Comparison of ENCODE assay signal across 8 cellular contexts in the genomic region with DNA sequence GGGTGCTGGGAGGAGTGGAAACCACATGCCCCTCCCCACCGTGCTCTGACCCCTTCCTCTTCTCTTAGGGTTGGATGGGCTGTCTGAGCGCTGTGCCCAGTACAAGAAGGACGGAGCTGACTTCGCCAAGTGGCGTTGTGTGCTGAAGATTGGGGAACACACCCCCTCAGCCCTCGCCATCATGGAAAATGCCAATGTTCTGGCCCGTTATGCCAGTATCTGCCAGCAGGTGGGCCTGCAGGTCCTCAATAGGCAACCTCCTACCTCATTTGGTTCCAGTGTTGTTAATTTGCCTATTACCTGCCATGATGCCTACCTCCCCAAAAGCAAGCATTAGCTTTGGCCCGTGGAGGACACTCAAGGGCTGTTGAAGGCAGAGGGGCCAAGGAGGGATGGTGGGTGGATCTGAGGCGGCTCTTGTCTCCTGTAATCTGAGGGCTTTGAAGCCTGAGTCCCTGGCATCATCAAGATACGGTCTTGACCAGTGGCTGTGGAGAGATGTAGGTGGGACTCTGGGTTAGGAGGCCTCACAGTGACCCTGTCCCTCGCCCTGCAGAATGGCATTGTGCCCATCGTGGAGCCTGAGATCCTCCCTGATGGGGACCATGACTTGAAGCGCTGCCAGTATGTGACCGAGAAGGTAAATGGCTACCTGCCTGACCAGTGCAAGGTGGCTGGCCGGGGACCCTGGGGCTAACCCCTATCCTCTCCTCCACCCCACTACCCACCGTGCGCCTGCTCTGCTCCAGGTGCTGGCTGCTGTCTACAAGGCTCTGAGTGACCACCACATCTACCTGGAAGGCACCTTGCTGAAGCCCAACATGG. TPM values are rescaled to one million over a fixed set of nuclear protein-coding genes. Genes with fewer than 3 reads are reported as not detected.
DNase-seq lines count a peak whose midpoint lies in the region; TF ChIP-seq lines count a peak whose summit lies in the region.

No MANE protein-coding gene starts in this region.

- H3K4me1 ChIP-seq in ACC112 (ENCODE audit: control insufficient read depth, insufficient read depth, low read length, unreplicated experiment), result peaks cover 31% of the 10 kb centered on the region

- H2AFZ ChIP-seq in ACC112 (ENCODE audit: low read length, unreplicated experiment), result no peak overlapping the region

- H3K27ac ChIP-seq in ACC112 (ENCODE audit: low read depth, low read length) (peak overlapping the region; percentile 3; the same call in 1 of the 2 replicates), HL-60 (replicated peaks) (no peak overlapping the region)

- TF ChIP-seq CTCF in HL-60 (IDR thresholded peaks at IDR 0.05; ENCODE audit: insufficient read depth, low read length) (peak; percentile 47), epithelial cell of proximal tubule (conservative IDR thresholded peaks at IDR 0.05; ENCODE audit: low read depth, low read length) (peak; percentile 63)

- H3K27me3 ChIP-seq in ACC112 (ENCODE audit: insufficient read depth, low read length), result no peaks in the 10 kb centered on the region
- H3K27me3 ChIP-seq in HL-60 (ENCODE audit: insufficient read depth, poor library complexity, severe bottlenecking), result no peaks in the 10 kb centered on the region

- H3K79me2 ChIP-seq in ACC112 (ENCODE audit: control insufficient read depth, insufficient read depth, low read length, unreplicated experiment), result peaks cover 51% of the 10 kb centered on the region

- peak; percentile 43 to 69 for DNase-seq in HL-60 (ENCODE audit: low read depth in 1 of 2, low spot score in 1 of 2)
- peak; percentile 61 for DNase-seq in activated CD8-positive, alpha-beta memory T cell treated with anti-CD3 and anti-CD28 coated beads, Interleukin-2, amount 50 U/mL, for 4 hours
- no peak for DNase-seq in epithelial cell of proximal tubule (ENCODE audit: low read depth)
- peak; percentile 63 for DNase-seq in stimulated activated CD4-positive, alpha-beta T cell treated with anti-CD3 and anti-CD28 coated beads, Interleukin-1b, Interleukin-23, amount 100 ng/mL, for 48 hours
- DNase-seq in NCI-H1930 (lab: John Stamatoyannopoulos, UW), result no peak
- DNase-seq in DMS153 treated with DMSO at 0.1 percent for 48 hours (lab: John Stamatoyannopoulos, UW; ENCODE audit: unreplicated experiment), result no peak
- DNase-seq in NCI-H2029 treated with DMSO at 0.1 percent for 48 hours (lab: John Stamatoyannopoulos, UW), result no peak

- H3K36me3 ChIP-seq in ACC112 (ENCODE audit: insufficient read depth, low read length), result peaks cover 58% of the 10 kb centered on the region

- peak overlapping the region; percentile 97 for H3K4me3 ChIP-seq in ACC112 (ENCODE audit: low read depth, low read length)
- H3K4me3 ChIP-seq in HL-60 (replicated peaks; ENCODE audit: insufficient read depth, low read length), result no peak overlapping the region
- H3K4me3 ChIP-seq in epithelial cell of proximal tubule (ENCODE audit: low read depth, low read length), result peak overlapping the region; percentile 98

RNA-seq across cellular contexts. Expression of gene ALDOA, which starts 3.4 kb away (rescaled TPM):
- total RNA-seq in epithelial cell of proximal tubule, result 1,398 and 2,089 TPM in 2 replicates

RNA-seq across cellular contexts. Expression of gene PPP4C, which starts 6.8 kb away (rescaled TPM):
- 98.4 and 178 TPM in 2 replicates for total RNA-seq in epithelial cell of proximal tubule

RNA-seq across cellular contexts. Expression of gene TBX6, which starts 22.8 kb away (rescaled TPM):
- total RNA-seq in epithelial cell of proximal tubule, result 0.07 and 1.3 TPM in 2 replicates

RNA-seq across cellular contexts. Expression of gene YPEL3, which starts 27.1 kb away (rescaled TPM):
- 16.0 and 41.3 TPM in 2 replicates for total RNA-seq in epithelial cell of proximal tubule

RNA-seq across cellular contexts. Expression of gene TLCD3B, which starts 37.9 kb away (rescaled TPM):
- total RNA-seq in epithelial cell of proximal tubule, result not detected in 2 replicates

Comparison
In these comparisons a context has a peak if more than half of its experiments do, and no peak if none do; other contexts are left out.
1. DNase-seq: peak in HL-60 (2 of 2), activated CD8-positive, alpha-beta memory T cell treated with anti-CD3 and anti-CD28 coated beads, Interleukin-2, amount 50 U/mL, for 4 hours (single experiment) and stimulated activated CD4-positive, alpha-beta T cell treated with anti-CD3 and anti-CD28 coated beads, Interleukin-1b, Interleukin-23, amount 100 ng/mL, for 48 hours (single experiment); none in epithelial cell of proximal tubule (single experiment), NCI-H1930 (0 of 2), DMS153 treated with DMSO at 0.1 percent for 48 hours (single experiment) and NCI-H2029 treated with DMSO at 0.1 percent for 48 hours (single experiment).